In the genomic region with DNA sequence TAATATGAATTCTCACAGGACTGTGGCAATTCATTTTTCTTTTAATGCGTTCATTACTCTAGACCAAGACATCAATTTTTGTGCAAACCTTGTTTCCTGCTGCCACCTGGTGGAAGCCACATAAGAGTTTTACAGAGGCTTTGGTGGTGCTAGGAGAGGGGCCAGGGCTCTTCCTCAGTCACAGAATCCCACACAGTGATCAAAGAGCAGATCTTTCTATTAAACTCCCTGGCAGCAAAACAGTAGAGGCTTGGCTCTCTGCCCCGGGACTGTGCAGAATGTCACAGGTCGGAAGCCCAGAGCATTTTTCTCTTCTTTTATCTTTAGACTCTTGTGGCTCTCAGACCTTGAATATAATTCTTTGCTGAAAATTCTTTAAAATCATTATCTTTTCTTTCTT, we compare ENCODE assay signal across 9 cellular contexts.
DNase-seq lines count a peak whose midpoint lies in the region; ATAC-seq and TF ChIP-seq lines count a peak whose summit lies in the region.
"Had no signal": no experiment of that assay in that cellular context is flagged by ENCODE, and none has a peak within 500 bp of the region (broad histone marks: within the 10 kb centered on the region; RNA-seq: fewer than 3 reads in every experiment).

No MANE protein-coding gene starts in this region.

- no peaks in the 10 kb centered on the region for H3K79me2 ChIP-seq in SU-DHL-6 (ENCODE audit: insufficient read depth, low read length)

- peak; percentile 46 for TF ChIP-seq CTCF in SU-DHL-6 (IDR thresholded peaks at IDR 0.05; ENCODE audit: insufficient read depth, low read length, poor library complexity, severe bottlenecking)

- no peaks in the 10 kb centered on the region for H3K9me3 ChIP-seq in SU-DHL-6 (ENCODE audit: insufficient read depth, low read length)
- H3K9me3 ChIP-seq in effector memory CD4-positive, alpha-beta T cell (ENCODE audit: control insufficient read depth, low read length): no peaks in the 10 kb centered on the region

- peak; percentile 72 for ATAC-seq in GM21786 (IDR thresholded peaks at IDR 0.05; ENCODE audit: unreplicated experiment)

- no peaks in the 10 kb centered on the region for H3K27me3 ChIP-seq in SU-DHL-6 (ENCODE audit: low read length)
- H3K27me3 ChIP-seq in effector memory CD4-positive, alpha-beta T cell (replicated peaks; ENCODE audit: control insufficient read depth, insufficient read depth, low read length, poor library complexity, severe bottlenecking): no peaks in the 10 kb centered on the region

- no peaks in the 10 kb centered on the region for H4K20me1 ChIP-seq in SU-DHL-6 (ENCODE audit: low read depth, low read length)

- intact Hi-C loops in posterior cingulate gyrus (cut with DNase I): loop anchor here (1.0 to 5.0 kb wide), 2 partner anchors 652 to 1347 kb away; no protein-coding TSS in a partner anchor

- H2AFZ ChIP-seq in SU-DHL-6 (ENCODE audit: low read depth, low read length, severe bottlenecking): no peak overlapping the region

- H3K9me2 ChIP-seq in SU-DHL-6 (replicated peaks; ENCODE audit: insufficient read depth, low read length): no peaks in the 10 kb centered on the region

- H3F3A ChIP-seq in SU-DHL-6 (ENCODE audit: insufficient read depth): no peaks in the 10 kb centered on the region; the same call in 1 of the 2 replicates

- no peak overlapping the region for H3K9ac ChIP-seq in SU-DHL-6 (ENCODE audit: low read length)

- H3K27ac ChIP-seq in SU-DHL-6 (ENCODE audit: low read depth, low read length): no peak overlapping the region
- no peak overlapping the region for H3K27ac ChIP-seq in effector memory CD4-positive, alpha-beta T cell (ENCODE audit: insufficient read depth, low read length, poor library complexity, severe bottlenecking)

- H3K36me3 ChIP-seq in SU-DHL-6 (ENCODE audit: low read length): no peaks in the 10 kb centered on the region
- no peaks in the 10 kb centered on the region for H3K36me3 ChIP-seq in effector memory CD4-positive, alpha-beta T cell (ENCODE audit: control insufficient read depth, insufficient read depth, low read length)

- H3K4me1 ChIP-seq in effector memory CD4-positive, alpha-beta T cell (ENCODE audit: control insufficient read depth, insufficient read depth, low read length, poor library complexity, severe bottlenecking): no peaks in the 10 kb centered on the region

- H3K4me2 ChIP-seq in SU-DHL-6 (ENCODE audit: low read depth, low read length, poor library complexity, severe bottlenecking): no peak overlapping the region

- H3K4me3 ChIP-seq in SU-DHL-6 (ENCODE audit: insufficient read depth, low read length, poor library complexity, severe bottlenecking): no peak overlapping the region
- H3K4me3 ChIP-seq in effector memory CD4-positive, alpha-beta T cell (ENCODE audit: insufficient read depth, low read depth, low read length, poor library complexity, severe bottlenecking): no peak overlapping the region

- DNase-seq in DMS79 (lab: John Stamatoyannopoulos, UW): peak; percentile 30
- peak; percentile 72 to 93 (median 73) for DNase-seq in NCI-H1417 (lab: John Stamatoyannopoulos, UW)
- DNase-seq in foreskin melanocyte: peak; percentile 11
- DNase-seq in posterior cingulate gyrus: peak in 7 of 10 donors; percentile 14 to 89 (median 73)
- DNase-seq in effector memory CD4-positive, alpha-beta T cell: no peak
- DNase-seq in activated gamma-delta T cell (lab: John Stamatoyannopoulos, UW): no peak
- DNase-seq: activated B cell treated with CpG ODN at 0.5 μM for 24 hours had no signal

Comparison
In these comparisons a context has a peak if more than half of its experiments do, and no peak if none do; other contexts are left out.
1. DNase-seq: peak in DMS79 (single experiment), NCI-H1417 (3 of 3), foreskin melanocyte (single experiment) and posterior cingulate gyrus (7 of 10); none in effector memory CD4-positive, alpha-beta T cell (0 of 3) and activated gamma-delta T cell (single experiment).